ENCODE assay signal across 27 cellular contexts in genomic region chr16:55138298-55138697, GRCh38.
"Had no signal": no experiment of that assay in that cellular context is flagged by ENCODE, and none has a peak within 500 bp of the region (broad histone marks: within the 10 kb centered on the region; RNA-seq: fewer than 3 reads in every experiment).

No MANE protein-coding gene starts in this region.

- H3K4me1 Mint-ChIP-seq: immature natural killer cell; memory B cell; naive B cell; natural killer cell; stimulated activated naive B cell treated with anti-CD40 and anti-IgM and Interleukin-4, amounts not matched to agents 10 μg/mL and 1 μg/mL and 100 μg/mL, for 72 hours had no signal

- H3K4me1 ChIP-seq: left ventricle myocardium inferior, right atrium auricular region, stomach, testis, thyroid gland, transverse colon, upper lobe of left lung, vagina had no signal

- H3K36me3 Mint-ChIP-seq: immature natural killer cell; memory B cell; naive B cell; natural killer cell; neural progenitor cell; stimulated activated naive B cell treated with anti-CD40 and anti-IgM and Interleukin-4, amounts not matched to agents 10 μg/mL and 1 μg/mL and 100 μg/mL, for 72 hours had no signal

- H3K36me3 ChIP-seq: left ventricle myocardium inferior, neural progenitor cell, ovary, right atrium auricular region, right lobe of liver, stomach, thyroid gland, transverse colon, upper lobe of left lung, vagina had no signal

- H3K9ac ChIP-seq: neural progenitor cell had no signal

- H3K9me3 ChIP-seq: left ventricle myocardium inferior, ovary, right atrium auricular region, right lobe of liver, stomach, testis, thyroid gland, transverse colon, upper lobe of left lung, vagina had no signal

- H3K9me3 Mint-ChIP-seq: natural killer cell, nephron progenitor cell had no signal

- FAIRE-seq: islet of Langerhans, kidney had no signal

- H3K4me3 ChIP-seq: left ventricle myocardium inferior, lung, neural progenitor cell, ovary, right atrium auricular region, right lobe of liver, smooth muscle cell, stomach, testis, thyroid gland, transverse colon, upper lobe of left lung, vagina had no signal

- H3K27me3 ChIP-seq: neural progenitor cell, ovary, right atrium auricular region, right lobe of liver, stomach, testis, thyroid gland, transverse colon, upper lobe of left lung, vagina had no signal

- H3K27me3 Mint-ChIP-seq: memory B cell; progenitor cell of endocrine pancreas; stimulated activated naive B cell treated with anti-CD40 and anti-IgM and Interleukin-4, amounts not matched to agents 10 μg/mL and 1 μg/mL and 100 μg/mL, for 72 hours had no signal

- H3K4me2 ChIP-seq: neural progenitor cell, smooth muscle cell had no signal

- ATAC-seq: left colon; natural killer cell; stimulated activated naive B cell treated with anti-CD40 and anti-IgM and Interleukin-4, amounts not matched to agents 10 μg/mL and 1 μg/mL and 100 μg/mL, for 72 hours; stimulated activated naive CD8-positive, alpha-beta T cell treated with anti-CD3 and anti-CD28 coated beads, Interleukin-15, Interleukin-2, amounts not matched to agents 100 U/mL and 50 U/mL, for 24 hours had no signal

- H3K4me3 Mint-ChIP-seq: immature natural killer cell; memory B cell; natural killer cell; nephron progenitor cell; neural progenitor cell; stimulated activated naive B cell treated with anti-CD40 and anti-IgM and Interleukin-4, amounts not matched to agents 10 μg/mL and 1 μg/mL and 100 μg/mL, for 72 hours had no signal

- H3K27ac Mint-ChIP-seq: immature natural killer cell; memory B cell; naive B cell; natural killer cell; nephron progenitor cell; neural progenitor cell; stimulated activated naive B cell treated with anti-CD40 and anti-IgM and Interleukin-4, amounts not matched to agents 10 μg/mL and 1 μg/mL and 100 μg/mL, for 72 hours had no signal

- DNase-seq: hypothalamus; immature natural killer cell; kidney; left colon; left ventricle myocardium inferior; naive B cell; natural killer cell; nephron progenitor cell; ovary; right lobe of liver; stimulated activated CD4-positive, alpha-beta T cell treated with anti-CD3 and anti-CD28 coated beads, Interleukin-2, amount 100 ng/mL, for 24 hours; stimulated activated CD4-positive, alpha-beta T cell treated with anti-CD3 and anti-CD28 coated beads, Interleukin-4, amount 100 ng/mL, for 1 hour; stimulated activated naive B cell treated with anti-CD40 and anti-IgM and Interleukin-4, amounts not matched to agents 10 μg/mL and 1 μg/mL and 100 μg/mL, for 72 hours; stimulated activated naive CD8-positive, alpha-beta T cell treated with anti-CD3 and anti-CD28 coated beads, Interleukin-15, Interleukin-2, amounts not matched to agents 100 U/mL and 50 U/mL, for 24 hours; stomach; testis; thyroid gland; transverse colon had no signal

- H3K27ac ChIP-seq: left ventricle myocardium inferior, neural progenitor cell, ovary, right atrium auricular region, right lobe of liver, stomach, testis, thyroid gland, transverse colon, upper lobe of left lung, vagina had no signal

- H2AFZ ChIP-seq: neural progenitor cell had no signal
